Comparison of ENCODE assay signal across 8 cellular contexts in genomic region chr4:80197132-80197573, GRCh38. TPM values are rescaled to one million over a fixed set of nuclear protein-coding genes. Genes with fewer than 3 reads are reported as not detected.
DNase-seq lines count a peak whose midpoint lies in the region; ATAC-seq and TF ChIP-seq lines count a peak whose summit lies in the region.

Gene PRDM8, plus strand, starts transcription at chr4:80197503. Its CDS starts 2,578 bp downstream, at chr4:80200081.

- POLR2A ChIA-PET in BJ (lab: Charles Lee): no interaction called here
- POLR2A ChIA-PET in activated CD4-positive, alpha-beta memory T cell treated with anti-CD3 and anti-CD28 coated beads, Interleukin-2, amount 10 ng/mL, durations not matched to agents 7 days and 5 days (lab: Charles Lee): interaction anchor here (0.9 to 2.2 kb wide), 6 partner anchors 9 to 139 kb away, joined by 4 to 10 read pairs (median 6); partner anchors contain the start of gene ANTXR2

- peak within 1 kb of the TSS; percentile 87 to 98 (median 95) for H3K27ac Mint-ChIP-seq in IgD-negative memory B cell
- H3K27ac Mint-ChIP-seq in activated CD4-positive, alpha-beta memory T cell treated with anti-CD3 and anti-CD28 coated beads, Interleukin-2, amount 10 ng/mL, durations not matched to agents 7 days and 5 days: no peak within 1 kb of the TSS

- 6 to 12% methylated on average over 26 to 28 of the region's 28 CpGs for WGBS in thyroid gland, 2 donors

- CTCF ChIA-PET in BJ (lab: Yijun Ruan, JAX): interaction anchor here (1.1 to 8.9 kb wide), 2 partner anchors 11 to 1244 kb away, joined by 3 to 108 read pairs; no protein-coding TSS in a partner anchor
- CTCF ChIA-PET in activated CD4-positive, alpha-beta memory T cell treated with anti-CD3 and anti-CD28 coated beads, Interleukin-2, amount 10 ng/mL, durations not matched to agents 7 days and 5 days (lab: Charles Lee): interaction anchor here (1.1 to 8.9 kb wide), 4 partner anchors 12 to 1245 kb away, joined by 3 to 135 read pairs (median 12); no protein-coding TSS in a partner anchor

- no peaks in the 10 kb centered on the region for H3K9me3 ChIP-seq in thyroid gland

- H3K4me1 ChIP-seq in foreskin keratinocyte (no peaks in the 10 kb centered on the region), thyroid gland (peaks cover 10 to 23% of the 10 kb centered on the region in 2 donors)

- H3K4me3 Mint-ChIP-seq in IgD-negative memory B cell: peak within 1 kb of the TSS; percentile 87 to 95 (median 92)
- H3K4me3 Mint-ChIP-seq in activated CD4-positive, alpha-beta memory T cell treated with anti-CD3 and anti-CD28 coated beads, Interleukin-2, amount 10 ng/mL, durations not matched to agents 7 days and 5 days: peak within 1 kb of the TSS; percentile 57

- H3K27ac ChIP-seq in foreskin keratinocyte (no peak within 1 kb of the TSS), thyroid gland (no peak within 1 kb of the TSS)

- ATAC-seq in foreskin keratinocyte (peak; percentile 41), HG02981 (IDR thresholded peaks at IDR 0.05; ENCODE audit: unreplicated experiment) (no peak)

- TF ChIP-seq POLR2A in thyroid gland (IDR thresholded peaks at IDR 0.05): no peak

- H3K27me3 ChIP-seq in BJ (ENCODE audit: control insufficient read depth, insufficient read depth, low read length) (no peaks in the 10 kb centered on the region; the same call in 1 of the 2 replicates), foreskin keratinocyte (peaks cover 27% of the 10 kb centered on the region), thyroid gland (peaks cover 36% of the 10 kb centered on the region)

- intact Hi-C loops in thyroid gland (cut with DNase I): no loop called here

- no peaks in the 10 kb centered on the region for H3K9me3 Mint-ChIP-seq in IgD-negative memory B cell
- H3K9me3 Mint-ChIP-seq in activated CD4-positive, alpha-beta memory T cell treated with anti-CD3 and anti-CD28 coated beads, Interleukin-2, amount 10 ng/mL, durations not matched to agents 7 days and 5 days: no peaks in the 10 kb centered on the region

- H3K4me3 ChIP-seq in BJ (ENCODE audit: low read depth, low read length) (peak within 1 kb of the TSS; percentile 34), thyroid gland (replicated peaks in 1 of 3) (no peak within 1 kb of the TSS)

- peaks cover 2% of the 10 kb centered on the region for H3K36me3 Mint-ChIP-seq in IgD-negative memory B cell
- peaks cover 68% of the 10 kb centered on the region for H3K36me3 Mint-ChIP-seq in activated CD4-positive, alpha-beta memory T cell treated with anti-CD3 and anti-CD28 coated beads, Interleukin-2, amount 10 ng/mL, durations not matched to agents 7 days and 5 days (ENCODE audit: low read depth)

- TF ChIP-seq CTCF in BJ (IDR thresholded peaks at IDR 0.05; ENCODE audit: insufficient read depth, low read depth, low read length) (no peak), foreskin keratinocyte (conservative IDR thresholded peaks at IDR 0.05) (no peak), thyroid gland (IDR thresholded peaks at IDR 0.05) (no peak)

- H3K36me3 ChIP-seq in BJ (ENCODE audit: control insufficient read depth, insufficient read depth, low read length) (no peaks in the 10 kb centered on the region), thyroid gland (no peaks in the 10 kb centered on the region)

- DNase-seq in BJ (ENCODE audit: low read depth) (no peak), foreskin keratinocyte (no peak), putamen (ENCODE audit: low spot score) (peak; percentile 85), cerebellar cortex (ENCODE audit: low spot score) (no peak), thyroid gland (no peak)
- no peak for DNase-seq in activated CD4-positive, alpha-beta memory T cell treated with anti-CD3 and anti-CD28 coated beads, Interleukin-2, amount 10 ng/mL, durations not matched to agents 7 days and 5 days

- H3K4me1 Mint-ChIP-seq in IgD-negative memory B cell: peaks cover 28 to 38% (median 32%) of the 10 kb centered on the region in 3 donors
- H3K4me1 Mint-ChIP-seq in activated CD4-positive, alpha-beta memory T cell treated with anti-CD3 and anti-CD28 coated beads, Interleukin-2, amount 10 ng/mL, durations not matched to agents 7 days and 5 days: peaks cover 28% of the 10 kb centered on the region

- H3K27me3 Mint-ChIP-seq in IgD-negative memory B cell: peaks cover 8% of the 10 kb centered on the region
- peaks cover 14% of the 10 kb centered on the region for H3K27me3 Mint-ChIP-seq in activated CD4-positive, alpha-beta memory T cell treated with anti-CD3 and anti-CD28 coated beads, Interleukin-2, amount 10 ng/mL, durations not matched to agents 7 days and 5 days

RNA-seq across cellular contexts. Expression of gene PRDM8, which starts in this region (rescaled TPM):
- polyA plus RNA-seq in BJ (2011; rRNA removed) (2.6 and 2.7 TPM in 2 replicates), IgD-negative memory B cell (3.8 TPM), foreskin keratinocyte (3.5 and 4.9 TPM in 2 replicates)
- 2.2 and 4.1 TPM in 2 replicates for polyA minus RNA-seq in BJ (2011; rRNA and poly(A)+ RNA removed)
- 10 to 100 TPM; 18.9 to 21.9 TPM for total RNA-seq in activated CD4-positive, alpha-beta memory T cell treated with anti-CD3 and anti-CD28 coated beads, Interleukin-2, amount 10 ng/mL, durations not matched to agents 7 days and 5 days
- total RNA-seq in foreskin keratinocyte (6.8 and 7.5 TPM in 2 replicates), thyroid gland (1 to 10 TPM; 1.3 to 5.4 (median 2.4) TPM)
